ENCODE assay signal across 12 cellular contexts in the genomic region with DNA sequence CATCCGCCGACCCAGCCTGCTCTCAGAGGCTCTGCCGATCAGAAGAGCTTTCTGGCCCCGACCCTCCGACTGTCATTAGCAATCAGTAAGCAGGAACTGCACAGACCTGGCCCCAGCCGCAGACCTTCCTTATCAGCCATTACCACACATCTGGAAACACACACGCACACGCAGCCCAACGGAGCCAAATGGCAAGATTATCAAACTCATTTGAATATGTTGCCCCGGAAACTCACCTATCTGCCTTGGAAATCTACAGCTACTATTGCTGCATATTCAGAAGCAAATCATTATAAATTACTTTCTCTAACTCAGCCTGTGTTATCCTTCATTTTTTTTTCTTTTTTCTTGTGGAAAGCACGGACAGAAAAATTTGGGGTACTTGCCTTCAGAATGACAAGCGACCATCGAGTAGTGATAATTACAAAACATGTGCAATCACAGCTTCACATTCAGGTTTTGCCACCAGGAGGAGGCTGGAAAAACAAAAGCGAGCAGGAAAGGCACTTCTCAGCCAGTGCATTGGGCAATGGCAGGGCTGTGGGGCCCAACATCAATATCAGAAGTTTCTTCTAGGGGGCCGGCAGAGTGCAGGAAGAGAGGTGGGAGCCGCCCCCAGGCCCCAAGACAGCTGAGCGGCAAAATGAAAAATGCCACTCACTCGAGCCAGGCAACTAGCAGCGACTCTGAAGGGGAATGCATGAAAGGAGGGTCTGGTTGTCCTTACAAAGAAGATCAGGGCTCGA.
DNase-seq lines count a peak whose midpoint lies in the region; ATAC-seq and TF ChIP-seq lines count a peak whose summit lies in the region.
"Had no signal": no experiment of that assay in that cellular context is flagged by ENCODE, and none has a peak within 500 bp of the region (broad histone marks: within the 10 kb centered on the region; RNA-seq: fewer than 3 reads in every experiment).

No MANE protein-coding gene starts in this region.

- no peak overlapping the region for H3K4me3 ChIP-seq in fibroblast of pulmonary artery (replicated peaks; ENCODE audit: low read depth, low read length)

- ATAC-seq in activated B cell treated with CpG ODN at 0.5 μM for 24 hours (ENCODE audit: low read depth) = peak; percentile 69
- ATAC-seq in stimulated activated naive CD8-positive, alpha-beta T cell treated with anti-CD3 and anti-CD28 coated beads, Interleukin-15, amount 100 ng/mL, for 72 hours = peak; percentile 81

- CTCF ChIA-PET in activated B cell treated with CpG ODN at 0.5 μM for 24 hours (lab: Charles Lee) = interaction anchor here (1.0 to 1.4 kb wide), 3 partner anchors 87 to 124 kb away, joined by 3 to 9 read pairs (median 5); no protein-coding TSS in a partner anchor

- no peaks in the 10 kb centered on the region for H3K27me3 Mint-ChIP-seq in activated B cell treated with CpG ODN at 0.5 μM for 24 hours
- peaks cover 14% of the 10 kb centered on the region for H3K27me3 Mint-ChIP-seq in stimulated activated naive CD8-positive, alpha-beta T cell treated with anti-CD3 and anti-CD28 coated beads, Interleukin-15, amount 100 ng/mL, for 72 hours

- peaks cover 28% of the 10 kb centered on the region for H3K36me3 Mint-ChIP-seq in activated B cell treated with CpG ODN at 0.5 μM for 24 hours (ENCODE audit: low read depth)

- intact Hi-C loops in activated B cell treated with CpG ODN at 0.5 μM for 24 hours (cut with micrococcal nuclease) = loop anchor here (5.0 to 10.0 kb wide), 3 partner anchors 43 to 122 kb away; a partner anchor contains a TSS

- H3K4me1 Mint-ChIP-seq in activated B cell treated with CpG ODN at 0.5 μM for 24 hours = peaks cover 45% of the 10 kb centered on the region
- peaks cover 14% of the 10 kb centered on the region for H3K4me1 Mint-ChIP-seq in stimulated activated naive CD8-positive, alpha-beta T cell treated with anti-CD3 and anti-CD28 coated beads, Interleukin-15, amount 100 ng/mL, for 72 hours

- TF ChIP-seq CTCF in activated B cell treated with CpG ODN at 0.5 μM for 24 hours (IDR thresholded peaks at IDR 0.05) (no peak), fibroblast of pulmonary artery (IDR thresholded peaks at IDR 0.05; ENCODE audit: low read length, missing control alignments) (peak; percentile 29)

- peaks cover 5% of the 10 kb centered on the region for H3K9me3 Mint-ChIP-seq in activated B cell treated with CpG ODN at 0.5 μM for 24 hours
- peaks cover 0 to 12% of the 10 kb centered on the region in 2 donors for H3K9me3 Mint-ChIP-seq in stimulated activated naive CD8-positive, alpha-beta T cell treated with anti-CD3 and anti-CD28 coated beads, Interleukin-15, amount 100 ng/mL, for 72 hours

- POLR2A ChIA-PET in activated B cell treated with CpG ODN at 0.5 μM for 24 hours (lab: Charles Lee) = interaction anchor here (0.6 to 1.4 kb wide), 5 partner anchors 9 to 124 kb away, joined by 3 to 5 read pairs (median 3); no protein-coding TSS in a partner anchor

- peak overlapping the region; percentile 6 for H3K4me3 Mint-ChIP-seq in activated B cell treated with CpG ODN at 0.5 μM for 24 hours
- peak overlapping the region; percentile 3 to 61 for H3K4me3 Mint-ChIP-seq in stimulated activated naive CD8-positive, alpha-beta T cell treated with anti-CD3 and anti-CD28 coated beads, Interleukin-15, amount 100 ng/mL, for 72 hours

- peak; percentile 14 for DNase-seq in stimulated activated CD4-positive, alpha-beta T cell treated with anti-CD3 and anti-CD28 coated beads, Interleukin-4, amount 100 ng/mL, for 24 hours
- no peak for DNase-seq in stimulated activated CD4-positive, alpha-beta T cell treated with anti-CD3 and anti-CD28 coated beads, Interleukin-12 subunit alpha, Interleukin-12 subunit beta, amount 100 ng/mL, for 4 hours
- DNase-seq in activated B cell treated with CpG ODN at 0.5 μM for 24 hours (no peak), fibroblast of pulmonary artery (ENCODE audit: low read depth) (peak; percentile 44), midbrain (lab: John Stamatoyannopoulos, UW) (no peak), NCI-H2227 treated with DMSO at 0.1 percent for 48 hours (lab: John Stamatoyannopoulos, UW) (no peak), AML-193 (lab: John Stamatoyannopoulos, UW) (no peak)
- DNase-seq in stimulated activated naive CD8-positive, alpha-beta T cell treated with anti-CD3 and anti-CD28 coated beads, Interleukin-15, amount 100 ng/mL, for 72 hours = no peak
- DNase-seq: activated CD4-positive, CD25-positive, alpha-beta regulatory T cell treated with anti-CD3 and anti-CD28 coated beads, Interleukin-2, amount 50 U/mL, for 72 hours; caudate nucleus; foreskin melanocyte; NCI-H2081 had no signal

- peak overlapping the region; percentile 59 for H3K27ac Mint-ChIP-seq in activated B cell treated with CpG ODN at 0.5 μM for 24 hours
- H3K27ac Mint-ChIP-seq in stimulated activated naive CD8-positive, alpha-beta T cell treated with anti-CD3 and anti-CD28 coated beads, Interleukin-15, amount 100 ng/mL, for 72 hours = peak overlapping the region in 1 of 2 donors; percentile 9

Comparison
In these comparisons a context has a peak if more than half of its experiments do, and no peak if none do; other contexts are left out.
1. DNase-seq: peak in stimulated activated CD4-positive, alpha-beta T cell treated with anti-CD3 and anti-CD28 coated beads, Interleukin-4, amount 100 ng/mL, for 24 hours (single experiment) and fibroblast of pulmonary artery (single experiment); none in stimulated activated CD4-positive, alpha-beta T cell treated with anti-CD3 and anti-CD28 coated beads, Interleukin-12 subunit alpha, Interleukin-12 subunit beta, amount 100 ng/mL, for 4 hours (single experiment), activated B cell treated with CpG ODN at 0.5 μM for 24 hours (single experiment), stimulated activated naive CD8-positive, alpha-beta T cell treated with anti-CD3 and anti-CD28 coated beads, Interleukin-15, amount 100 ng/mL, for 72 hours (0 of 2), midbrain (single experiment), NCI-H2227 treated with DMSO at 0.1 percent for 48 hours (single experiment) and AML-193 (0 of 2).